In genomic region chr21:22855581-22855980, GRCh38 we compare ENCODE assay signal across 19 cellular contexts.
"Had no signal": no experiment of that assay in that cellular context is flagged by ENCODE, and none has a peak within 500 bp of the region (broad histone marks: within the 10 kb centered on the region; RNA-seq: fewer than 3 reads in every experiment).

No MANE protein-coding gene starts in this region.

- H3K4me1 ChIP-seq: lower lobe of right lung, parathyroid adenoma, sigmoid colon, upper lobe of left lung had no signal

- H2AFZ ChIP-seq: parathyroid adenoma had no signal

- H3K36me3 ChIP-seq: lower lobe of right lung, neutrophil, sigmoid colon, thoracic aorta, upper lobe of left lung had no signal

- ATAC-seq: activated CD8-positive, alpha-beta memory T cell treated with anti-CD3 and anti-CD28 coated beads, Interleukin-2, amount 10 ng/mL, durations not matched to agents 7 days and 5 days; esophagus mucosa; left cardiac atrium; lower lobe of right lung; natural killer cell treated with Interleukin-12 subunit alpha and Interleukin-12 subunit beta and Interleukin-15 and Interleukin-18, amount 100 ng/mL, for 72 hours; stimulated activated memory B cell treated with anti-CD40 and anti-IgM and Interleukin-4, amounts not matched to agents 10 μg/mL and 1 μg/mL and 100 μg/mL, for 72 hours had no signal

- DNase-seq: activated B cell treated with CpG ODN at 0.5 μM for 24 hours; activated CD4-positive, alpha-beta memory T cell treated with anti-CD3 and anti-CD28 coated beads for 36 hours; activated CD4-positive, alpha-beta T cell treated with anti-CD3 and anti-CD28 coated beads for 4 hours; activated CD8-positive, alpha-beta memory T cell treated with anti-CD3 and anti-CD28 coated beads, Interleukin-2, amount 10 ng/mL, durations not matched to agents 7 days and 5 days; activated naive CD8-positive, alpha-beta T cell treated with anti-CD3 and anti-CD28 coated beads for 36 hours; amniotic stem cell; caudate nucleus; endodermal cell; left cardiac atrium; lower lobe of right lung; sigmoid colon; stimulated activated CD4-positive, alpha-beta T cell treated with anti-CD3 and anti-CD28 coated beads, Interleukin-4, amount 100 ng/mL, for 24 hours; upper lobe of left lung had no signal

- H3K4me3 ChIP-seq: lower lobe of right lung, sigmoid colon, thoracic aorta, upper lobe of left lung had no signal

- H3K9me3 ChIP-seq: lower lobe of right lung, neutrophil, sigmoid colon, thoracic aorta, upper lobe of left lung had no signal

- H3K27me3 ChIP-seq: neutrophil, sigmoid colon, upper lobe of left lung had no signal

- H3K27ac ChIP-seq: lower lobe of right lung, neutrophil, parathyroid adenoma, sigmoid colon, thoracic aorta, upper lobe of left lung had no signal

- H3K9ac ChIP-seq: parathyroid adenoma had no signal

- H3K79me2 ChIP-seq: parathyroid adenoma had no signal
